8 cellular contexts compared by ENCODE assay signal in the genomic region with DNA sequence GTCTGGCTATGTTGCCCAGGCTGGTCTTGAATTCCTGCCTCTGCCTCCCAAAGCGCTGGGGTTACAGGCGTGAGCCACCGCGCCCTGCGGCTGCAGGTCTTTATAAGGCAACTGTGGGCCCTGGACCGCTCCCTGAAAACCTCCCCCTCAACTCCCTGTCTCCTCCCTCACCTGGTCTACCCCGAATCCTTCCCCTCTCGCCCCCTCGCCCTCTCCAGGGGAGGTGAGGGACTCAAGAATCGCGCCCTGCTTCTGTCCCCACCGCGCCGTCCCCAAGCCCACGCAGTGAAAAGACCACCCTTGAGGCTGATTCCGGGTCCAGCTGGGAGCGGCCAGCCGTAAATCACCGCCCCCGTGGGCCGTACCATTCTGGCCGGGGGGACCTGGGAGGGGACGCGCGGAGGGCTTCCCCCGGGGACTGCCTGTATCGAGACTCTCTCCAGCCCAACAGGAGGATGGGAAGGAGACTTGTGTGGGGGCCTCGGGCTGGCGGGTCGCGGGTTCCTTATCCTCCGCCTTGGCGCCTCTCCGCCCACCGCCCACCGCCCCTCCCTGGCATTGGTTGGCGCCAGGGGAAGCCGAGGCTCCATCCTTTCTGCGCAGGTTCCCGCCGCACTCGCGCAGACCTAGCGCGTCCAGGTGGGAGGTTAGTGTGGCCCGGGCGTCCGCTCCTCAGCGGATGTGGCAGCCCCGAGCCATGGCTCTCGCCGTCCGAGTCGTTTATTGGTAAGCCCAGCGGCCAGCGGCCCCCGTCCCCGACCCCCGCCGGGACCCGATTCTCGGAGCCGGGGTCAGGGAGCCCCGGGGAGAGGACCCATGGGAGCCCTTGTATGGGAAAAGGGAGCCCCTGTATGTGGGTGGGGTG. TPM values are rescaled to one million over a fixed set of nuclear protein-coding genes. Genes with fewer than 3 reads are reported as not detected.
DNase-seq lines count a peak whose midpoint lies in the region; ATAC-seq and TF ChIP-seq lines count a peak whose summit lies in the region.

A gene (plus strand): TSS at position 615 of the 865 bp plus-strand sequence. CDS start 83 bp downstream, at position 698.

- H3K4me3 Mint-ChIP-seq in GM23338: peak within 1 kb of the TSS; percentile 90
- H3K4me3 Mint-ChIP-seq in activated naive CD4-positive, alpha-beta T cell treated with anti-CD3 and anti-CD28 coated beads, Interleukin-2, amount 10 ng/mL, durations not matched to agents 7 days and 5 days: peak within 1 kb of the TSS; percentile 98

- DNase-seq in DMS153 treated with DMSO at 0.1 percent for 48 hours (lab: John Stamatoyannopoulos, UW; ENCODE audit: unreplicated experiment): peak; percentile 71
- DNase-seq in GM23338 (ENCODE audit: low spot score): peak; percentile 88
- peak; percentile 72 for DNase-seq in MG63
- DNase-seq in SK-N-DZ (ENCODE audit: low spot score): peak; percentile 75
- DNase-seq in activated naive CD4-positive, alpha-beta T cell treated with anti-CD3 and anti-CD28 coated beads, Interleukin-2, amount 10 ng/mL, durations not matched to agents 7 days and 5 days: peak; percentile 87
- DNase-seq in globus pallidus (ENCODE audit: low spot score): peak; percentile 82
- peak; percentile 87 for DNase-seq in occipital lobe (lab: John Stamatoyannopoulos, UW)
- peak; percentile 87 to 88 for DNase-seq in suprapubic skin (ENCODE audit: low spot score in 2 of 2)

- H3K9me3 ChIP-seq in MG63: no peaks in the 10 kb centered on the region; the same call in 1 of the 2 replicates
- no peaks in the 10 kb centered on the region for H3K9me3 ChIP-seq in suprapubic skin

- peaks cover 16% of the 10 kb centered on the region; the same call in 1 of the 2 replicates for H3K36me3 ChIP-seq in GM23338 (ENCODE audit: insufficient read depth)
- peaks cover 13% of the 10 kb centered on the region for H3K36me3 ChIP-seq in MG63
- peaks cover 22% of the 10 kb centered on the region for H3K36me3 ChIP-seq in suprapubic skin

- no peak for TF ChIP-seq EP300 in suprapubic skin (IDR thresholded peaks at IDR 0.05)

- H3K4me3 ChIP-seq in GM23338 (peak within 1 kb of the TSS; percentile 98), MG63 (peak within 1 kb of the TSS; percentile 80), suprapubic skin (peak within 1 kb of the TSS; percentile 87)

- H3K4me1 ChIP-seq in GM23338 (ENCODE audit: insufficient read depth) (peaks cover 7% of the 10 kb centered on the region; the same call in 1 of the 2 replicates), suprapubic skin (peaks cover 58% of the 10 kb centered on the region)

- WGBS in suprapubic skin: 0% methylated on average over 47 of the region's 64 CpGs

- H3K9me2 ChIP-seq in GM23338 (ENCODE audit: insufficient read depth): no peaks in the 10 kb centered on the region

- peaks cover 11% of the 10 kb centered on the region for H4K20me1 ChIP-seq in GM23338 (replicated peaks; ENCODE audit: insufficient read depth)

- peaks cover 25% of the 10 kb centered on the region for H3K27me3 Mint-ChIP-seq in GM23338 (ENCODE audit: insufficient read depth, low read depth, poor library complexity)
- no peaks in the 10 kb centered on the region for H3K27me3 Mint-ChIP-seq in activated naive CD4-positive, alpha-beta T cell treated with anti-CD3 and anti-CD28 coated beads, Interleukin-2, amount 10 ng/mL, durations not matched to agents 7 days and 5 days

- peak; percentile 91 for ATAC-seq in GM23338

- TF ChIP-seq CTCF in GM23338 (conservative IDR thresholded peaks at IDR 0.05; ENCODE audit: low read depth in 2 of 2): no peak
- no peak for TF ChIP-seq CTCF in suprapubic skin (IDR thresholded peaks at IDR 0.05)

- CTCF ChIA-PET in activated naive CD4-positive, alpha-beta T cell treated with anti-CD3 and anti-CD28 coated beads, Interleukin-2, amount 10 ng/mL, durations not matched to agents 7 days and 5 days (lab: Charles Lee): interaction anchor here (1.0 to 1.5 kb wide), 2 partner anchors 8 to 13 kb away, joined by 4 to 5 read pairs; no protein-coding TSS in a partner anchor

- H3K4me2 ChIP-seq in GM23338: peak within 1 kb of the TSS; percentile 97

- H3K27ac ChIP-seq in GM23338 (ENCODE audit: low read depth) (peak within 1 kb of the TSS; percentile 98), suprapubic skin (peak within 1 kb of the TSS; percentile 97)

- H3K27ac Mint-ChIP-seq in GM23338: peak within 1 kb of the TSS; percentile 98
- H3K27ac Mint-ChIP-seq in activated naive CD4-positive, alpha-beta T cell treated with anti-CD3 and anti-CD28 coated beads, Interleukin-2, amount 10 ng/mL, durations not matched to agents 7 days and 5 days: peak within 1 kb of the TSS; percentile 92

- peak in 1 of 2 donors; percentile 86 for TF ChIP-seq POLR2A in suprapubic skin (IDR thresholded peaks at IDR 0.05)

- peaks cover 20% of the 10 kb centered on the region; the same call in 1 of the 2 replicates for H3F3A ChIP-seq in GM23338 (replicated peaks; ENCODE audit: low read depth)

- peaks cover 33% of the 10 kb centered on the region for H3K79me2 ChIP-seq in GM23338 (replicated peaks; ENCODE audit: insufficient read depth)

- no peaks in the 10 kb centered on the region for H3K9me3 Mint-ChIP-seq in GM23338
- H3K9me3 Mint-ChIP-seq in activated naive CD4-positive, alpha-beta T cell treated with anti-CD3 and anti-CD28 coated beads, Interleukin-2, amount 10 ng/mL, durations not matched to agents 7 days and 5 days: no peaks in the 10 kb centered on the region

- H3K27me3 ChIP-seq in GM23338 (ENCODE audit: insufficient read depth) (no peaks in the 10 kb centered on the region), MG63 (no peaks in the 10 kb centered on the region), suprapubic skin (no peaks in the 10 kb centered on the region)

- peaks cover 20% of the 10 kb centered on the region for H3K4me1 Mint-ChIP-seq in GM23338
- peaks cover 33% of the 10 kb centered on the region for H3K4me1 Mint-ChIP-seq in activated naive CD4-positive, alpha-beta T cell treated with anti-CD3 and anti-CD28 coated beads, Interleukin-2, amount 10 ng/mL, durations not matched to agents 7 days and 5 days

- H2AFZ ChIP-seq in GM23338: peak within 1 kb of the TSS; percentile 88; the same call in 1 of the 2 replicates

- peaks cover 40% of the 10 kb centered on the region for H3K36me3 Mint-ChIP-seq in GM23338 (ENCODE audit: low read depth)
- peaks cover 17% of the 10 kb centered on the region for H3K36me3 Mint-ChIP-seq in activated naive CD4-positive, alpha-beta T cell treated with anti-CD3 and anti-CD28 coated beads, Interleukin-2, amount 10 ng/mL, durations not matched to agents 7 days and 5 days

TF ChIP-seq in GM23338, 12 proteins besides CTCF, POLR2A, EP300 and RAD21 (continues in another document):
- TF ChIP-seq, protein P1, sequence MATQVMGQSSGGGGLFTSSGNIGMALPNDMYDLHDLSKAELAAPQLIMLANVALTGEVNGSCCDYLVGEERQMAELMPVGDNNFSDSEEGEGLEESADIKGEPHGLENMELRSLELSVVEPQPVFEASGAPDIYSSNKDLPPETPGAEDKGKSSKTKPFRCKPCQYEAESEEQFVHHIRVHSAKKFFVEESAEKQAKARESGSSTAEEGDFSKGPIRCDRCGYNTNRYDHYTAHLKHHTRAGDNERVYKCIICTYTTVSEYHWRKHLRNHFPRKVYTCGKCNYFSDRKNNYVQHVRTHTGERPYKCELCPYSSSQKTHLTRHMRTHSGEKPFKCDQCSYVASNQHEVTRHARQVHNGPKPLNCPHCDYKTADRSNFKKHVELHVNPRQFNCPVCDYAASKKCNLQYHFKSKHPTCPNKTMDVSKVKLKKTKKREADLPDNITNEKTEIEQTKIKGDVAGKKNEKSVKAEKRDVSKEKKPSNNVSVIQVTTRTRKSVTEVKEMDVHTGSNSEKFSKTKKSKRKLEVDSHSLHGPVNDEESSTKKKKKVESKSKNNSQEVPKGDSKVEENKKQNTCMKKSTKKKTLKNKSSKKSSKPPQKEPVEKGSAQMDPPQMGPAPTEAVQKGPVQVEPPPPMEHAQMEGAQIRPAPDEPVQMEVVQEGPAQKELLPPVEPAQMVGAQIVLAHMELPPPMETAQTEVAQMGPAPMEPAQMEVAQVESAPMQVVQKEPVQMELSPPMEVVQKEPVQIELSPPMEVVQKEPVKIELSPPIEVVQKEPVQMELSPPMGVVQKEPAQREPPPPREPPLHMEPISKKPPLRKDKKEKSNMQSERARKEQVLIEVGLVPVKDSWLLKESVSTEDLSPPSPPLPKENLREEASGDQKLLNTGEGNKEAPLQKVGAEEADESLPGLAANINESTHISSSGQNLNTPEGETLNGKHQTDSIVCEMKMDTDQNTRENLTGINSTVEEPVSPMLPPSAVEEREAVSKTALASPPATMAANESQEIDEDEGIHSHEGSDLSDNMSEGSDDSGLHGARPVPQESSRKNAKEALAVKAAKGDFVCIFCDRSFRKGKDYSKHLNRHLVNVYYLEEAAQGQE (IDR thresholded peaks at IDR 0.05; ENCODE audit: unreplicated experiment): no peak
- 0 out of 2 replicates have a peak, but pooled peaks have one; percentile 14 for TF ChIP-seq CREB1 (CRISPR knock-in tag; IDR thresholded peaks at IDR 0.05; ENCODE audit: low read depth)
- TF ChIP-seq ZNF114 (CRISPR knock-in tag; IDR thresholded peaks at IDR 0.05): no peak
- TF ChIP-seq POLR2AphosphoS5 (IDR thresholded peaks at IDR 0.05; ENCODE audit: low read depth): peak; percentile 98

RNA-seq across cellular contexts. Expression of the gene that starts here (rescaled TPM):
- 524 and 558 TPM in 2 replicates for total RNA-seq in GM23338 (2014; rRNA removed; shearing (Covaris generic))
- polyA plus RNA-seq in GM23338 (2016; fragmentation: Nextera tagmentation; extraction: Ambion mirVana): 811 and 820 TPM in 2 replicates
- 79.0 and 246 TPM in 2 replicates for total RNA-seq in MG63 (2014; rRNA removed; shearing (Covaris generic); ENCODE audit: low replicate concordance)
- 93.6 and 100 TPM in 2 replicates for polyA plus RNA-seq in SK-N-DZ (2014; cell fraction: cytosol; rRNA removed)
- 68.9 and 83.5 TPM in 2 replicates for polyA plus RNA-seq in SK-N-DZ (2014; cell fraction: nucleus; rRNA removed)
- 151 TPM for total RNA-seq in occipital lobe
- total RNA-seq in suprapubic skin: 100 to 1,000 TPM; 351 to 679 (median 517) TPM

Comparison
In these comparisons a context has a peak if more than half of its experiments do, and no peak if none do; other contexts are left out.
1. Peak in every context shown above with its lines: DNase-seq, ATAC-seq, H3K4me3 ChIP-seq and H3K27ac ChIP-seq.